In the genomic region with DNA sequence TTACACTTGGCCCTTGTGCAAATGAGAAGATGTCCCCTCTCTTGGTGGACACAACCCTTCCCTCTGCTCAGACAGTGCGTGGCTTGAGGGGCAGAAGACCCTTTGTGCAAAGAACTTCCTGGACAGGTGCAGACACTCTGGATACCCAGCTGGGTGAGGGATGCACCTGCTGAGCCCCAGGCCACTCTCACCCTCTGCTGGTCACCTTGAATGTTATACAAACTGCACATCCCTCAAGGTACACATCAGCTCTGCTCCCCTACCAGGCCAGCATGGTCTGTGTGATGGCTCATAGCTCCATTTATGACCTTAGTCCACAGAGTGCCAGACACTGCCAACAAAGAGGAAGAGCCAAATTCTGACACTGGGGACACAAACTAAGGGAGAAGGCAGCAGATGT, we compare ENCODE assay signal across 15 cellular contexts. TPM values are rescaled to one million over a fixed set of nuclear protein-coding genes. Genes with fewer than 3 reads are reported as not detected.
"Had no signal": no experiment of that assay in that cellular context is flagged by ENCODE, and none has a peak within 500 bp of the region (broad histone marks: within the 10 kb centered on the region; RNA-seq: fewer than 3 reads in every experiment).

No MANE protein-coding gene starts in this region.

- ATAC-seq: activated CD4-positive, CD25-positive, alpha-beta regulatory T cell treated with anti-CD3 and anti-CD28 coated beads, Interleukin-2, amount 50 U/mL, for 24 hours; activated CD8-positive, alpha-beta memory T cell treated with anti-CD3 and anti-CD28 coated beads, Interleukin-2, amount 10 ng/mL, durations not matched to agents 7 days and 5 days; effector memory CD8-positive, alpha-beta T cell; gastroesophageal sphincter; psoas muscle; sciatic nerve had no signal

- H3K36me3 ChIP-seq: brain microvascular endothelial cell, gastroesophageal sphincter, upper lobe of left lung had no signal

- H3K27ac ChIP-seq: brain microvascular endothelial cell, gastroesophageal sphincter, psoas muscle, upper lobe of left lung had no signal

- H3K4me3 ChIP-seq: gastroesophageal sphincter, psoas muscle, upper lobe of left lung had no signal

- DNase-seq: activated CD8-positive, alpha-beta memory T cell treated with anti-CD3 and anti-CD28 coated beads, Interleukin-2, amount 10 ng/mL, durations not matched to agents 7 days and 5 days; activated effector memory CD4-positive, alpha-beta T cell treated with anti-CD3 and anti-CD28 coated beads, Interleukin-2, amount 50 U/mL, for 16 hours; activated T-cell treated with anti-CD3 and anti-CD28 coated beads, Interleukin-2, amount 50 U/mL, for 24 hours; amygdala; brain microvascular endothelial cell; effector memory CD8-positive, alpha-beta T cell; mesendoderm; psoas muscle; stimulated activated CD4-positive, alpha-beta T cell treated with anti-CD3 and anti-CD28 coated beads, Interleukin-12 subunit alpha, Interleukin-12 subunit beta, amount 100 ng/mL, for 4 hours; stimulated activated naive CD4-positive, alpha-beta T cell treated with Interleukin-2 at 50 U/mL for 16 hours; upper lobe of left lung had no signal

RNA-seq across cellular contexts. Expression of a gene that starts 3.1 kb away (rescaled TPM):
- total RNA-seq: activated CD8-positive, alpha-beta memory T cell treated with anti-CD3 and anti-CD28 coated beads, Interleukin-2, amount 10 ng/mL, durations not matched to agents 7 days and 5 days; gastroesophageal sphincter had no signal
- polyA plus RNA-seq: keratinocyte had no signal
